Comparison of ENCODE assay signal across 8 cellular contexts in genomic region chr7:100705753-100706671, GRCh38. TPM values are rescaled to one million over a fixed set of nuclear protein-coding genes. Genes with fewer than 3 reads are reported as not detected.
DNase-seq lines count a peak whose midpoint lies in the region; TF ChIP-seq lines count a peak whose summit lies in the region.

Gene POP7 (plus strand): TSS chr7:100706121. CDS start chr7:100706831, 710 bp downstream.

- POLR2A ChIA-PET in activated CD8-positive, alpha-beta memory T cell treated with anti-CD3 and anti-CD28 coated beads for 36 hours (lab: Charles Lee) = interaction anchor here (0.6 to 2.4 kb wide), 13 partner anchors 10 to 356 kb away, joined by 3 to 16 read pairs (median 6); partner anchors contain the start of genes FBXO24, GIGYF1, GNB2 and LRCH4

- H3K4me3 ChIP-seq in effector memory CD4-positive, alpha-beta T cell (ENCODE audit: insufficient read depth, low read depth, low read length, poor library complexity, severe bottlenecking) = peak within 1 kb of the TSS; percentile 80

- H3K9me3 ChIP-seq in effector memory CD4-positive, alpha-beta T cell (ENCODE audit: control insufficient read depth, low read length) = no peaks in the 10 kb centered on the region

- CTCF ChIA-PET in activated CD8-positive, alpha-beta memory T cell treated with anti-CD3 and anti-CD28 coated beads for 36 hours (lab: Charles Lee) = interaction anchor here (0.5 to 4.1 kb wide), 30 partner anchors 8 to 704 kb away, joined by 3 to 78 read pairs (median 4); partner anchors contain the start of genes AGFG2, EPO, FBXO24 and GIGYF1

- H3K27me3 ChIP-seq in effector memory CD4-positive, alpha-beta T cell (replicated peaks; ENCODE audit: control insufficient read depth, insufficient read depth, low read length, poor library complexity, severe bottlenecking) = no peaks in the 10 kb centered on the region

- H3K36me3 ChIP-seq in effector memory CD4-positive, alpha-beta T cell (ENCODE audit: control insufficient read depth, insufficient read depth, low read length) = no peaks in the 10 kb centered on the region

- H3K27ac ChIP-seq in effector memory CD4-positive, alpha-beta T cell (ENCODE audit: insufficient read depth, low read length, poor library complexity, severe bottlenecking) = peak within 1 kb of the TSS; percentile 81

- TF ChIP-seq CTCF in GM20000 (IDR thresholded peaks at IDR 0.05; ENCODE audit: extremely low read depth, missing control alignments) = no peak

- peaks cover 5% of the 10 kb centered on the region for H3K4me1 ChIP-seq in effector memory CD4-positive, alpha-beta T cell (ENCODE audit: control insufficient read depth, insufficient read depth, low read length, poor library complexity, severe bottlenecking)

- DNase-seq in CMK (ENCODE audit: low read depth) (peak; percentile 92), GM20000 (ENCODE audit: low spot score) (peak; percentile 97), HT-29 (ENCODE audit: low spot score) (peak; percentile 99), NOMO-1 (lab: John Stamatoyannopoulos, UW; ENCODE audit: unreplicated experiment in 2 of 2) (peak; percentile 97 to 99), medulla oblongata (ENCODE audit: extremely low spot score) (peak; percentile 97)
- peak; percentile 96 to 98 (median 96) for DNase-seq in effector memory CD4-positive, alpha-beta T cell
- DNase-seq in stimulated activated CD8-positive, alpha-beta memory T cell treated with anti-CD3 and anti-CD28 coated beads, Interleukin-12 subunit alpha, Interleukin-12 subunit beta, amount 100 ng/mL, for 1 hour (ENCODE audit: low read depth) = peak; percentile 97

RNA-seq across cellular contexts. Expression of gene POP7, which starts in this region (rescaled TPM):
- total RNA-seq in HT-29 (2014; rRNA removed; shearing (Covaris generic)) = 222 and 231 TPM in 2 replicates
- total RNA-seq in activated CD8-positive, alpha-beta memory T cell treated with anti-CD3 and anti-CD28 coated beads for 36 hours = 10 to 100 TPM; 82.3 to 85.9 TPM

Comparison
In these comparisons a context has a peak if more than half of its experiments do, and no peak if none do; other contexts are left out.
1. Peak in every context shown above with its lines: DNase-seq, H3K4me3 ChIP-seq and H3K27ac ChIP-seq.